Comparison of ENCODE assay signal across 13 cellular contexts in the genomic region with DNA sequence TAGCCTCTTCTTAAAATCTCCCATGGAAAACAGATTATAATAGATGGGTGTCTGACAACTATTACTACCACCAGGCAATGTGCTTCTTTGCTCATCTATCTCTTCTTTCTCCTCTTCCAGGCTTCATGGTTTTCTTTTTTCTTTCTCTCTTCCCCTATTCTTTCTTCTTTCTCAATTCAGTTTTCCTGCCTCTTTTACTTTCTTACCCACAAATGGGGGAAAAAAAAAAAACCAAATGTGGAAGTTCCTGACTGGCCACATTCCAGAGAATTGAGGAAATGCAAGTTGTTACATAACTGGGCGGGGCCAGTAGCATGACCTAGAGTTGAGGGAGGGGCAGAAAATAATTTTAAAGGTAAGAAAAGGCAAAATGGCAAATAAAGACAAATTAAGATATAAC. TPM values are rescaled to one million over a fixed set of nuclear protein-coding genes. Genes with fewer than 3 reads are reported as not detected.
DNase-seq lines count a peak whose midpoint lies in the region; ATAC-seq, FAIRE-seq and TF ChIP-seq lines count a peak whose summit lies in the region.
"Had no signal": no experiment of that assay in that cellular context is flagged by ENCODE, and none has a peak within 500 bp of the region (broad histone marks: within the 10 kb centered on the region; RNA-seq: fewer than 3 reads in every experiment).

No MANE protein-coding gene starts in this region.

- H3K27me3 ChIP-seq in body of pancreas (no peaks in the 10 kb centered on the region), left lung (no peaks in the 10 kb centered on the region), sigmoid colon (no peaks in the 10 kb centered on the region)
- H3K27me3 ChIP-seq: ovary, thyroid gland had no signal

- peak overlapping the region; percentile 72 to 97 (median 95) for H3K27ac Mint-ChIP-seq in CD14-positive monocyte
- H3K27ac Mint-ChIP-seq: activated naive CD4-positive, alpha-beta T cell treated with anti-CD3 and anti-CD28 coated beads for 36 hours had no signal

- H3K4me1 Mint-ChIP-seq in CD14-positive monocyte: peaks cover 40% of the 10 kb centered on the region

- TF ChIP-seq EP300 in sigmoid colon (IDR thresholded peaks at IDR 0.05): no peak

- H3K4me1 ChIP-seq in body of pancreas (no peaks in the 10 kb centered on the region), left lung (peaks cover 2 to 23% of the 10 kb centered on the region in 2 donors), sigmoid colon (no peaks in the 10 kb centered on the region)

- no peak for TF ChIP-seq POLR2A in body of pancreas (IDR thresholded peaks at IDR 0.05)
- no peak for TF ChIP-seq POLR2A in sigmoid colon (IDR thresholded peaks at IDR 0.05)

- no peaks in the 10 kb centered on the region for H3K9me3 ChIP-seq in body of pancreas
- H3K9me3 ChIP-seq in left lung: no peaks in the 10 kb centered on the region
- no peaks in the 10 kb centered on the region for H3K9me3 ChIP-seq in sigmoid colon
- H3K9me3 ChIP-seq: ovary, thyroid gland had no signal

- H3K9me3 Mint-ChIP-seq in CD14-positive monocyte: peaks cover 0 to 5% (median 0%) of the 10 kb centered on the region in 7 donors
- H3K9me3 Mint-ChIP-seq: activated naive CD4-positive, alpha-beta T cell treated with anti-CD3 and anti-CD28 coated beads for 36 hours had no signal

- ATAC-seq in body of pancreas (no peak), left lung (peak; percentile 76)

- DNase-seq in CD14-positive monocyte (ENCODE audit: low spot score): peak; percentile 54
- peak; percentile 29 for DNase-seq in M059J (ENCODE audit: low read depth)
- DNase-seq in body of pancreas: peak in 3 of 4 donors; percentile 7 to 37 (median 13)
- peak in 1 of 2 donors; percentile 41 for DNase-seq in left lung
- no peak for DNase-seq in SK-N-DZ (ENCODE audit: low spot score)
- no peak for DNase-seq in sigmoid colon
- DNase-seq in NCI-H526 treated with DMSO at 0.1 percent for 48 hours (lab: John Stamatoyannopoulos, UW): no peak
- DNase-seq in GM19239 (ENCODE audit: insufficient read length, low spot score): no peak
- DNase-seq: activated CD4-positive, alpha-beta T cell treated with anti-CD3 and anti-CD28 coated beads, Interleukin-2, amount 50 U/mL, for 48 hours; activated naive CD4-positive, alpha-beta T cell treated with anti-CD3 and anti-CD28 coated beads for 36 hours; IMR-90; ovary; thyroid gland had no signal

- peaks cover under 1 to 3% (median under 1%) of the 10 kb centered on the region in 3 donors for H3K27me3 Mint-ChIP-seq in CD14-positive monocyte (ENCODE audit: low read depth in 3 of 3)

- H3K36me3 ChIP-seq in body of pancreas (replicated peaks in 1 of 2; ENCODE audit: insufficient read depth in 1 of 2, low read depth in 2 of 2) (no peaks in the 10 kb centered on the region), left lung (no peaks in the 10 kb centered on the region), sigmoid colon (no peaks in the 10 kb centered on the region)
- H3K36me3 ChIP-seq: ovary, thyroid gland had no signal

- H3K27ac ChIP-seq in body of pancreas: no peak overlapping the region
- peak overlapping the region in 1 of 2 donors; percentile 65 for H3K27ac ChIP-seq in left lung
- no peak overlapping the region for H3K27ac ChIP-seq in sigmoid colon
- H3K27ac ChIP-seq: ovary, thyroid gland had no signal

- TF ChIP-seq CTCF in CD14-positive monocyte (IDR thresholded peaks at IDR 0.05) (no peak), body of pancreas (IDR thresholded peaks at IDR 0.05) (no peak), left lung (IDR thresholded peaks at IDR 0.05) (no peak), sigmoid colon (IDR thresholded peaks at IDR 0.05) (no peak)

- intact Hi-C loops in CD14-positive monocyte (cut with micrococcal nuclease): loop anchor here in 1 of 2 donors (10.0 kb wide), 1 partner anchor 97 kb away; no protein-coding TSS in a partner anchor
- intact Hi-C loops in body of pancreas (cut with DNase I): loop anchor here (10.0 kb wide), 1 partner anchor 163 kb away; no protein-coding TSS in a partner anchor
- intact Hi-C loops in left lung (cut with DNase I): no loop called here
- intact Hi-C loops in sigmoid colon (cut with DNase I): no loop called here

- FAIRE-seq in GM19239 (lab: Jason Lieb, UNC): no peak

- H3K4me3 Mint-ChIP-seq in CD14-positive monocyte: peak overlapping the region in 1 of 2 donors; percentile 17
- H3K4me3 Mint-ChIP-seq: activated naive CD4-positive, alpha-beta T cell treated with anti-CD3 and anti-CD28 coated beads for 36 hours had no signal

- peaks cover 0 to 3% of the 10 kb centered on the region in 2 donors for H3K36me3 Mint-ChIP-seq in CD14-positive monocyte

- no peak overlapping the region for H3K4me3 ChIP-seq in body of pancreas
- H3K4me3 ChIP-seq in left lung: no peak overlapping the region
- H3K4me3 ChIP-seq in sigmoid colon: no peak overlapping the region
- H3K4me3 ChIP-seq: ovary, thyroid gland had no signal

- WGBS in body of pancreas, 2 donors: 58 to 76% methylated on average over 1 of the region's 1 CpG
- 36 to 68% methylated on average over 1 of the region's 1 CpG for WGBS in sigmoid colon, 2 donors

RNA-seq across cellular contexts. Expression of a gene that starts 10.9 kb away (rescaled TPM):
- polyA plus RNA-seq in CD14-positive monocyte (10 to 100 TPM; 11.5 to 19.4 TPM), sigmoid colon (10 to 100 TPM; 16.8 to 34.0 (median 31.1) TPM)
- 31.7 and 65.6 TPM in 2 replicates for total RNA-seq in M059J (2014; rRNA removed; shearing (Covaris generic))
- total RNA-seq in body of pancreas (10 to 100 TPM; 22.4 to 34.2 TPM), left lung (10 to 100 TPM; 49.6 to 65.5 TPM), sigmoid colon (10 to 100 TPM; 31.0 to 46.5 (median 35.2) TPM)
- polyA plus RNA-seq in SK-N-DZ (2014; cell fraction: cytosol; rRNA removed): 5.6 and 9.2 TPM in 2 replicates
- 10.7 and 37.7 TPM in 2 replicates for polyA plus RNA-seq in SK-N-DZ (2014; cell fraction: nucleus; rRNA removed)

RNA-seq across cellular contexts. Expression of a gene that starts 43.2 kb away (rescaled TPM):
- under 1 TPM in 1 of 2 donors, not detected in 1; 0.22 TPM for polyA plus RNA-seq in CD14-positive monocyte
- total RNA-seq in M059J (2014; rRNA removed; shearing (Covaris generic)): 8.2 and 25.2 TPM in 2 replicates
- total RNA-seq in body of pancreas: 1 to 10 TPM; 1.0 to 1.3 TPM
- total RNA-seq in left lung: 1 to 10 TPM; 1.1 to 1.5 TPM
- 19.0 and 21.1 TPM in 2 replicates for polyA plus RNA-seq in SK-N-DZ (2014; cell fraction: cytosol; rRNA removed)
- 8.6 and 15.2 TPM in 2 replicates for polyA plus RNA-seq in SK-N-DZ (2014; cell fraction: nucleus; rRNA removed)
- total RNA-seq in sigmoid colon: 1 to 10 TPM; 3.6 to 5.5 (median 4.7) TPM
- under 1 TPM; under 0.01 to 0.69 (median under 0.01) TPM for polyA plus RNA-seq in sigmoid colon
- total RNA-seq: activated naive CD4-positive, alpha-beta T cell treated with anti-CD3 and anti-CD28 coated beads for 36 hours had no signal

Comparison
In these comparisons a context has a peak if more than half of its experiments do, and no peak if none do; other contexts are left out.
1. DNase-seq: peak in CD14-positive monocyte (single experiment), M059J (single experiment) and body of pancreas (3 of 4); none in SK-N-DZ (single experiment), sigmoid colon (single experiment), NCI-H526 treated with DMSO at 0.1 percent for 48 hours (single experiment) and GM19239 (single experiment).